ENCODE assay signal across 8 cellular contexts in genomic region chr4:88737304-88738015, GRCh38.
DNase-seq lines count a peak whose midpoint lies in the region; ATAC-seq lines count a peak whose summit lies in the region.

No MANE protein-coding gene starts in this region.

- H3K36me3 Mint-ChIP-seq in stimulated activated memory B cell treated with anti-CD40 and anti-IgM and Interleukin-4, amounts not matched to agents 10 μg/mL and 1 μg/mL and 100 μg/mL, for 72 hours: no peaks in the 10 kb centered on the region

- no peaks in the 10 kb centered on the region for H3K27me3 Mint-ChIP-seq in stimulated activated memory B cell treated with anti-CD40 and anti-IgM and Interleukin-4, amounts not matched to agents 10 μg/mL and 1 μg/mL and 100 μg/mL, for 72 hours

- no peak overlapping the region for H3K27ac Mint-ChIP-seq in stimulated activated memory B cell treated with anti-CD40 and anti-IgM and Interleukin-4, amounts not matched to agents 10 μg/mL and 1 μg/mL and 100 μg/mL, for 72 hours

- peak overlapping the region; percentile 49 for H3K4me3 Mint-ChIP-seq in stimulated activated memory B cell treated with anti-CD40 and anti-IgM and Interleukin-4, amounts not matched to agents 10 μg/mL and 1 μg/mL and 100 μg/mL, for 72 hours

- peak; percentile 97 for ATAC-seq in GM18868 (IDR thresholded peaks at IDR 0.05; ENCODE audit: unreplicated experiment)
- ATAC-seq in HG02642 (IDR thresholded peaks at IDR 0.05; ENCODE audit: poor library complexity, unreplicated experiment): peak; percentile 94
- peak; percentile 63 for ATAC-seq in stimulated activated memory B cell treated with anti-CD40 and anti-IgM and Interleukin-4, amounts not matched to agents 10 μg/mL and 1 μg/mL and 100 μg/mL, for 72 hours
- no peak for ATAC-seq in GM18873 (IDR thresholded peaks at IDR 0.05; ENCODE audit: low FRiP score, unreplicated experiment)

- H3K9me3 Mint-ChIP-seq in stimulated activated memory B cell treated with anti-CD40 and anti-IgM and Interleukin-4, amounts not matched to agents 10 μg/mL and 1 μg/mL and 100 μg/mL, for 72 hours: no peaks in the 10 kb centered on the region

- H3K4me1 Mint-ChIP-seq in stimulated activated memory B cell treated with anti-CD40 and anti-IgM and Interleukin-4, amounts not matched to agents 10 μg/mL and 1 μg/mL and 100 μg/mL, for 72 hours: peaks cover 24% of the 10 kb centered on the region

- DNase-seq in NCI-H2227 treated with DMSO at 0.1 percent for 48 hours (lab: John Stamatoyannopoulos, UW) (peak; percentile 37), germinal center (ENCODE audit: low spot score) (peak; percentile 17), NCI-H526 (lab: John Stamatoyannopoulos, UW) (no peak), globus pallidus (ENCODE audit: low spot score) (no peak)

Comparison
In these comparisons a context has a peak if more than half of its experiments do, and no peak if none do; other contexts are left out.
1. DNase-seq: peak in NCI-H2227 treated with DMSO at 0.1 percent for 48 hours (single experiment) and germinal center (single experiment); none in NCI-H526 (0 of 2) and globus pallidus (single experiment).